In the genomic region with DNA sequence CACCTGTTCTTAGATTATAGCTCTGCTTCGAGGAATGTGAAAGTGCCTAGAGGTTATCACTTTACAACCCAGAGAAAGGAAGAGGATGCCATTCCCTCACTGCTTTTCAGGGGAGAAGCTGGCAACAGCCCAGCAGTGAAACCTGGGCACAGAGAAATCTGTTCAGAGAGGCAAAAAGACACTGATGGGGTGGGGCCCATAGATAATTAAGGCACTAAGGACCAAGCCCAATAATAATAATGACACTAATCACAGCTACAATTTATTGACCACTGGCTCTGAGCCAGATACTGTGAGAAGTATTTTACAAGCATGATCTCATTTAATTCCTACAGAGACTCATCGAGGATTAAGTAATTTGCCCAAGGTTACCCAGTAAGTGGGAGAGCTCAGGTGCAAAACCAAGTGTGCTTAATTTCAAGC, we compare ENCODE assay signal across 24 cellular contexts.
A peak's percentile ranks its signal among the peaks of the same experiment; 100 is the strongest.
DNase-seq lines count a peak whose midpoint lies in the region; ATAC-seq and TF ChIP-seq lines count a peak whose summit lies in the region.
"Had no signal": no experiment of that assay in that cellular context is flagged by ENCODE, and none has a peak within 500 bp of the region (broad histone marks: within the 10 kb centered on the region; RNA-seq: fewer than 3 reads in every experiment).

No MANE protein-coding gene starts in this region.

- peak; percentile 52 for DNase-seq in mammary epithelial cell
- no peak for DNase-seq in breast epithelium (ENCODE audit: low spot score in 2 of 2)
- peak in 2 of 3 donors; percentile 71 to 77 for DNase-seq in Peyer's patch
- peak in 1 of 2 donors; percentile 35 for DNase-seq in left colon
- no peak for DNase-seq in stimulated activated effector memory CD8-positive, alpha-beta T cell treated with anti-CD3 and anti-CD28 coated beads, Interleukin-12 subunit alpha, Interleukin-12 subunit beta, amount 100 ng/mL, for 72 hours (ENCODE audit: low spot score in 2 of 2)
- DNase-seq: activated B cell treated with CpG ODN at 0.5 μM for 24 hours; activated naive CD4-positive, alpha-beta T cell; activated T-cell treated with anti-CD3 and anti-CD28 coated beads, Interleukin-2, amount 50 U/mL, for 48 hours; CD4-positive, alpha-beta T cell; cerebellar nuclear complex; foreskin melanocyte; heart right ventricle; kidney; naive thymus-derived CD8-positive, alpha-beta T cell; NCI-H1694 treated with DMSO at 0.1 percent for 48 hours; NCI-H2171; NCI-H510A treated with DMSO at 0.1 percent for 48 hours; occipital lobe; RPMI8226; stimulated activated CD4-positive, alpha-beta T cell treated with anti-CD3 and anti-CD28 coated beads, Interleukin-15, amount 100 ng/mL, for 24 hours; stimulated activated CD4-positive, alpha-beta T cell treated with anti-CD3 and anti-CD28 coated beads, Interleukin-4, amount 100 ng/mL, for 4 hours; T-helper 1 cell had no signal

- peaks cover 51% of the 10 kb centered on the region for H3K4me1 Mint-ChIP-seq in stimulated activated effector memory CD8-positive, alpha-beta T cell treated with anti-CD3 and anti-CD28 coated beads, Interleukin-12 subunit alpha, Interleukin-12 subunit beta, amount 100 ng/mL, for 72 hours

- ATAC-seq in left colon (peak; percentile 74), HG03378 (IDR thresholded peaks at IDR 0.05; ENCODE audit: unreplicated experiment) (no peak), GM18873 (IDR thresholded peaks at IDR 0.05; ENCODE audit: low FRiP score, unreplicated experiment) (no peak)
- no peak for ATAC-seq in stimulated activated effector memory CD8-positive, alpha-beta T cell treated with anti-CD3 and anti-CD28 coated beads, Interleukin-12 subunit alpha, Interleukin-12 subunit beta, amount 100 ng/mL, for 72 hours
- ATAC-seq: heart right ventricle; naive thymus-derived CD8-positive, alpha-beta T cell had no signal

- CTCF ChIA-PET in mammary epithelial cell (lab: Charles Lee; ENCODE audit: low non-redundant PET) = interaction anchor here (0.6 kb wide), 1 partner anchor 565 kb away, joined by 3 read pairs; no protein-coding TSS in a partner anchor

- H3K9me3 ChIP-seq in mammary epithelial cell (replicated peaks; ENCODE audit: insufficient read depth, low read length) (no peaks in the 10 kb centered on the region), breast epithelium (no peaks in the 10 kb centered on the region), Peyer's patch (no peaks in the 10 kb centered on the region)
- H3K9me3 ChIP-seq: heart right ventricle had no signal

- no peaks in the 10 kb centered on the region for H3K36me3 Mint-ChIP-seq in stimulated activated effector memory CD8-positive, alpha-beta T cell treated with anti-CD3 and anti-CD28 coated beads, Interleukin-12 subunit alpha, Interleukin-12 subunit beta, amount 100 ng/mL, for 72 hours
- H3K36me3 Mint-ChIP-seq: naive thymus-derived CD8-positive, alpha-beta T cell had no signal

- H3K9me3 Mint-ChIP-seq in stimulated activated effector memory CD8-positive, alpha-beta T cell treated with anti-CD3 and anti-CD28 coated beads, Interleukin-12 subunit alpha, Interleukin-12 subunit beta, amount 100 ng/mL, for 72 hours = no peaks in the 10 kb centered on the region
- H3K9me3 Mint-ChIP-seq: activated B cell treated with CpG ODN at 0.5 μM for 24 hours; CD4-positive, alpha-beta T cell had no signal

- TF ChIP-seq POLR2A in breast epithelium (IDR thresholded peaks at IDR 0.05) (no peak), Peyer's patch (IDR thresholded peaks at IDR 0.05) (no peak)

- no peak overlapping the region for H3K4me3 Mint-ChIP-seq in stimulated activated effector memory CD8-positive, alpha-beta T cell treated with anti-CD3 and anti-CD28 coated beads, Interleukin-12 subunit alpha, Interleukin-12 subunit beta, amount 100 ng/mL, for 72 hours
- H3K4me3 Mint-ChIP-seq: activated B cell treated with CpG ODN at 0.5 μM for 24 hours; CD4-positive, alpha-beta T cell; naive thymus-derived CD8-positive, alpha-beta T cell had no signal

- no TSS peak for BruUV-seq in mammary epithelial cell (replicated peaks; lab: Mats Ljungman, UMichigan)

- H3K4me3 ChIP-seq in mammary epithelial cell (replicated peaks in 1 of 3; ENCODE audit: insufficient read depth in 1 of 3, low read depth in 2 of 3, low read length in 3 of 3) (no peak overlapping the region), breast epithelium (no peak overlapping the region), Peyer's patch (no peak overlapping the region)
- H3K4me3 ChIP-seq: heart right ventricle had no signal

- H3K27ac ChIP-seq in mammary epithelial cell (ENCODE audit: insufficient read depth, low read depth, low read length) (no peak overlapping the region), breast epithelium (no peak overlapping the region), Peyer's patch (peak overlapping the region in 1 of 4 donors; percentile 45)
- H3K27ac ChIP-seq: heart right ventricle had no signal

- intact Hi-C loops in mammary epithelial cell (cut with micrococcal nuclease) (no loop called here), breast epithelium (cut with DNase I; ENCODE audit: low total_unique reads) (no loop called here), left colon (cut with DNase I, micrococcal nuclease) (no loop called here)

- H4K20me1 ChIP-seq in mammary epithelial cell (ENCODE audit: insufficient read depth, low read length) = no peaks in the 10 kb centered on the region

- WGBS in mammary epithelial cell (ENCODE audit: low coverage, missing lambda C conversion rate) = 20% methylated on average over 2 of the region's 2 CpGs

- no peak overlapping the region for H3K4me2 ChIP-seq in mammary epithelial cell (ENCODE audit: insufficient read depth, low read depth, low read length)

- no peak overlapping the region for H2AFZ ChIP-seq in mammary epithelial cell (ENCODE audit: low read depth, low read length)

- in situ Hi-C loops in mammary epithelial cell (cut with MboI; ENCODE audit: low sequenced_read_pairs in 2 of 2) = no loop called here

- TF ChIP-seq CTCF in mammary epithelial cell (conservative IDR thresholded peaks at IDR 0.05 in 1 of 2, IDR thresholded peaks at IDR 0.05 in 1 of 2; ENCODE audit: extremely low read depth in 1 of 2, insufficient read depth in 1 of 2, low read depth in 1 of 2, low read length in 2 of 2) = no peak
- TF ChIP-seq CTCF in breast epithelium (IDR thresholded peaks at IDR 0.05) = no peak
- no peak for TF ChIP-seq CTCF in Peyer's patch (IDR thresholded peaks at IDR 0.05)

- H3K27me3 ChIP-seq in mammary epithelial cell (ENCODE audit: insufficient read depth, low read length) (no peaks in the 10 kb centered on the region), breast epithelium (no peaks in the 10 kb centered on the region), Peyer's patch (no peaks in the 10 kb centered on the region)
- H3K27me3 ChIP-seq: heart right ventricle had no signal

- H3K4me1 ChIP-seq in mammary epithelial cell (ENCODE audit: insufficient read depth, low read length) (peaks cover 22% of the 10 kb centered on the region), breast epithelium (no peaks in the 10 kb centered on the region), Peyer's patch (peaks cover 0 to 21% (median 0%) of the 10 kb centered on the region in 4 donors)

- no peaks in the 10 kb centered on the region for H3K36me3 ChIP-seq in mammary epithelial cell (ENCODE audit: insufficient read depth, low read length)
- H3K36me3 ChIP-seq in breast epithelium = no peaks in the 10 kb centered on the region
- H3K36me3 ChIP-seq in Peyer's patch = no peaks in the 10 kb centered on the region
- H3K36me3 ChIP-seq: heart right ventricle had no signal

- no peak overlapping the region for H3K27ac Mint-ChIP-seq in stimulated activated effector memory CD8-positive, alpha-beta T cell treated with anti-CD3 and anti-CD28 coated beads, Interleukin-12 subunit alpha, Interleukin-12 subunit beta, amount 100 ng/mL, for 72 hours
- H3K27ac Mint-ChIP-seq: activated B cell treated with CpG ODN at 0.5 μM for 24 hours; CD4-positive, alpha-beta T cell had no signal

- no peaks in the 10 kb centered on the region for H3K79me2 ChIP-seq in mammary epithelial cell (ENCODE audit: insufficient read depth, low read length)

- dilution Hi-C loops in mammary epithelial cell (cut with HindIII; ENCODE audit: low sequenced_read_pairs) = no loop called here

- H3K9ac ChIP-seq in mammary epithelial cell (ENCODE audit: insufficient read depth, low read length) = no peak overlapping the region

Comparison
In these comparisons a context has a peak if more than half of its experiments do, and no peak if none do; other contexts are left out.
1. DNase-seq: peak in mammary epithelial cell (single experiment) and Peyer's patch (2 of 3); none in breast epithelium (0 of 2) and stimulated activated effector memory CD8-positive, alpha-beta T cell treated with anti-CD3 and anti-CD28 coated beads, Interleukin-12 subunit alpha, Interleukin-12 subunit beta, amount 100 ng/mL, for 72 hours (0 of 2).